8 cellular contexts compared by ENCODE assay signal in the genomic region with DNA sequence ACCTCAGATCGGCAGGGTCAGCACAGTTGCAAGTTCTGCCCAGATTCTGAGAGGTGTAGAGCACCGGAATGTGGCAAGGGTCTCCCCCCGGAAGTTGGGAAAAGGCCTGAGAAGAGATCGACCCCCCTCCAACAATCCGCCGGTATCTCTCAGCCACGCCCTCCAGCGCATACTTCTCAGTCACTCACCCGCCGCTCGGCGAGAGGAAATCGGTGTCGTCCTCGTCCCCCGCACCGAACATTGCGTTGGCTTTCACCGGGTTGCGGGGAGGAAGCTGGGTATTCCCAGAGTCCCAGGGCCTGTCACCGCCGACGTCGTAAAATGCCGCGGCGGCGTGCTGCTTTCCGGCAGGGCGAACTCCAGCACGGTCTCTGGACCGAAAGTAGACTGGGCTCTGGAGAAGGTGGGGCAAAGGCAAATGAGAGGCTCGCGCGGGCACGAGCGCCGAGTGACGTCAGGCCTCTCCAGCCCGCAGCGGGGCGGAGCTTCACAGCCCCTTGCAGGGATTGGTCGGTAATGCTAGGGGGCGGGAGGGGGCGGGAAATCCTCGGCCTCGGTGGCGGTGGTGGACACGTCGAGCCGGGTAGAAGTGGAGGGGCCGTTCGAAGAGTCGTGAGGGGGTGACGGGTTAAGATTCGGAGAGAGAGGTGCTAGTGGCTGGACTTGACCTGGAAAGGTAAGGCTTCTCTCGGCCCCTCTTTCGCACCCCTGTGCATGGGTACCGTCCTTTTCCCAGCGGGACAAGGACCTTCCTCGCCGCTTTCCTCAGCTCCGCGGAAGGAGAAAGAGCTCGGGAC. TPM values are rescaled to one million over a fixed set of nuclear protein-coding genes. Genes with fewer than 3 reads are reported as not detected.
DNase-seq lines count a peak whose midpoint lies in the region; ATAC-seq and TF ChIP-seq lines count a peak whose summit lies in the region.

A gene with protein sequence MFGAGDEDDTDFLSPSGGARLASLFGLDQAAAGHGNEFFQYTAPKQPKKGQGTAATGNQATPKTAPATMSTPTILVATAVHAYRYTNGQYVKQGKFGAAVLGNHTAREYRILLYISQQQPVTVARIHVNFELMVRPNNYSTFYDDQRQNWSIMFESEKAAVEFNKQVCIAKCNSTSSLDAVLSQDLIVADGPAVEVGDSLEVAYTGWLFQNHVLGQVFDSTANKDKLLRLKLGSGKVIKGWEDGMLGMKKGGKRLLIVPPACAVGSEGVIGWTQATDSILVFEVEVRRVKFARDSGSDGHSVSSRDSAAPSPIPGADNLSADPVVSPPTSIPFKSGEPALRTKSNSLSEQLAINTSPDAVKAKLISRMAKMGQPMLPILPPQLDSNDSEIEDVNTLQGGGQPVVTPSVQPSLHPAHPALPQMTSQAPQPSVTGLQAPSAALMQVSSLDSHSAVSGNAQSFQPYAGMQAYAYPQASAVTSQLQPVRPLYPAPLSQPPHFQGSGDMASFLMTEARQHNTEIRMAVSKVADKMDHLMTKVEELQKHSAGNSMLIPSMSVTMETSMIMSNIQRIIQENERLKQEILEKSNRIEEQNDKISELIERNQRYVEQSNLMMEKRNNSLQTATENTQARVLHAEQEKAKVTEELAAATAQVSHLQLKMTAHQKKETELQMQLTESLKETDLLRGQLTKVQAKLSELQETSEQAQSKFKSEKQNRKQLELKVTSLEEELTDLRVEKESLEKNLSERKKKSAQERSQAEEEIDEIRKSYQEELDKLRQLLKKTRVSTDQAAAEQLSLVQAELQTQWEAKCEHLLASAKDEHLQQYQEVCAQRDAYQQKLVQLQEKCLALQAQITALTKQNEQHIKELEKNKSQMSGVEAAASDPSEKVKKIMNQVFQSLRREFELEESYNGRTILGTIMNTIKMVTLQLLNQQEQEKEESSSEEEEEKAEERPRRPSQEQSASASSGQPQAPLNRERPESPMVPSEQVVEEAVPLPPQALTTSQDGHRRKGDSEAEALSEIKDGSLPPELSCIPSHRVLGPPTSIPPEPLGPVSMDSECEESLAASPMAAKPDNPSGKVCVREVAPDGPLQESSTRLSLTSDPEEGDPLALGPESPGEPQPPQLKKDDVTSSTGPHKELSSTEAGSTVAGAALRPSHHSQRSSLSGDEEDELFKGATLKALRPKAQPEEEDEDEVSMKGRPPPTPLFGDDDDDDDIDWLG (minus strand): TSS at position 275 of the 797 bp plus-strand sequence. CDS start 34 bp downstream, at position 241.
A gene (plus strand): TSS at position 542 of the 797 bp plus-strand sequence. CDS start 34,605 bp downstream, outside the sequence.

- peak within 1 kb of the TSS; percentile 94 for H3K27ac Mint-ChIP-seq in activated naive CD8-positive, alpha-beta T cell treated with anti-CD3 and anti-CD28 coated beads for 36 hours
- H3K27ac Mint-ChIP-seq in glutamatergic neuron (ENCODE audit: unreplicated experiment) (peak within 1 kb of the TSS; percentile 76), osteocyte (ENCODE audit: unreplicated experiment) (peak within 1 kb of the TSS; percentile 98)

- no peaks in the 10 kb centered on the region for H3K27me3 ChIP-seq in thymus (ENCODE audit: control insufficient read depth, insufficient read depth)

- H3K36me3 ChIP-seq in thymus (ENCODE audit: control insufficient read depth, insufficient read depth) = no peaks in the 10 kb centered on the region

- H3K9me3 Mint-ChIP-seq in activated naive CD8-positive, alpha-beta T cell treated with anti-CD3 and anti-CD28 coated beads for 36 hours = no peaks in the 10 kb centered on the region
- peaks cover 6% of the 10 kb centered on the region for H3K9me3 Mint-ChIP-seq in glutamatergic neuron (ENCODE audit: unreplicated experiment)
- H3K9me3 Mint-ChIP-seq in osteocyte (ENCODE audit: unreplicated experiment) = no peaks in the 10 kb centered on the region

- peaks cover 11% of the 10 kb centered on the region for H3K36me3 Mint-ChIP-seq in activated naive CD8-positive, alpha-beta T cell treated with anti-CD3 and anti-CD28 coated beads for 36 hours
- no peaks in the 10 kb centered on the region for H3K36me3 Mint-ChIP-seq in glutamatergic neuron (ENCODE audit: unreplicated experiment)
- H3K36me3 Mint-ChIP-seq in osteocyte (ENCODE audit: unreplicated experiment) = peaks cover 9% of the 10 kb centered on the region

- TF ChIP-seq CTCF in glutamatergic neuron (IDR thresholded peaks at IDR 0.05; ENCODE audit: partially characterized antibody, unreplicated experiment) (no peak), osteocyte (IDR thresholded peaks at IDR 0.05) (no peak)

- H3K4me3 ChIP-seq in GM08714 (ENCODE audit: low read length) (peak within 1 kb of the TSS; percentile 96), thymus (ENCODE audit: low read length) (peak within 1 kb of the TSS; percentile 59)

- H3K4me1 Mint-ChIP-seq in activated naive CD8-positive, alpha-beta T cell treated with anti-CD3 and anti-CD28 coated beads for 36 hours = peaks cover 35% of the 10 kb centered on the region
- H3K4me1 Mint-ChIP-seq in glutamatergic neuron (ENCODE audit: low read depth, unreplicated experiment) = peaks cover 11% of the 10 kb centered on the region
- peaks cover 39% of the 10 kb centered on the region for H3K4me1 Mint-ChIP-seq in osteocyte (ENCODE audit: unreplicated experiment)

- DNase-seq in NCI-H1092 treated with DMSO at 0.1 percent for 48 hours (lab: John Stamatoyannopoulos, UW) (peak; percentile 97), SKM-1 (lab: John Stamatoyannopoulos, UW; ENCODE audit: unreplicated experiment) (peak; percentile 87), glutamatergic neuron (peak; percentile 98), osteocyte (ENCODE audit: extremely low spot score, unreplicated experiment) (peak; percentile 99)
- peak; percentile 97 for DNase-seq in activated naive CD8-positive, alpha-beta T cell treated with anti-CD3 and anti-CD28 coated beads for 36 hours

- H3K27ac ChIP-seq in thymus (ENCODE audit: low read depth) = peak within 1 kb of the TSS; percentile 85

- peak; percentile 86 for ATAC-seq in HG02610 (IDR thresholded peaks at IDR 0.05; ENCODE audit: unreplicated experiment)

- H3K4me3 Mint-ChIP-seq in activated naive CD8-positive, alpha-beta T cell treated with anti-CD3 and anti-CD28 coated beads for 36 hours = peak within 1 kb of the TSS; percentile 97
- H3K4me3 Mint-ChIP-seq in glutamatergic neuron (ENCODE audit: unreplicated experiment) = peak within 1 kb of the TSS; percentile 94
- peak within 1 kb of the TSS; percentile 99 for H3K4me3 Mint-ChIP-seq in osteocyte (ENCODE audit: unreplicated experiment)

- WGBS in thymus = under 1% methylated on average over 65 of the region's 65 CpGs

- no peaks in the 10 kb centered on the region for H3K9me3 ChIP-seq in thymus (ENCODE audit: control insufficient read depth)

- H3K4me1 ChIP-seq in thymus (ENCODE audit: control insufficient read depth, insufficient read depth, low read length) = peaks cover 12% of the 10 kb centered on the region

- no peaks in the 10 kb centered on the region for H3K27me3 Mint-ChIP-seq in activated naive CD8-positive, alpha-beta T cell treated with anti-CD3 and anti-CD28 coated beads for 36 hours
- peaks cover 5% of the 10 kb centered on the region for H3K27me3 Mint-ChIP-seq in glutamatergic neuron (ENCODE audit: unreplicated experiment)
- H3K27me3 Mint-ChIP-seq in osteocyte (ENCODE audit: unreplicated experiment) = no peaks in the 10 kb centered on the region

RNA-seq across cellular contexts. Expression of the first gene that starts in this region (rescaled TPM):
- total RNA-seq in activated naive CD8-positive, alpha-beta T cell treated with anti-CD3 and anti-CD28 coated beads for 36 hours = 10 to 100 TPM; 28.4 to 28.5 TPM
- total RNA-seq in glutamatergic neuron (ENCODE audit: unreplicated experiment) (18.2 TPM), osteocyte (30.8 and 31.9 TPM in 2 replicates)
- 14.8 TPM for polyA plus RNA-seq in thymus

RNA-seq across cellular contexts. Expression of the second gene that starts in this region (rescaled TPM):
- 10 to 100 TPM; 16.7 to 16.8 TPM for total RNA-seq in activated naive CD8-positive, alpha-beta T cell treated with anti-CD3 and anti-CD28 coated beads for 36 hours
- 11.2 TPM for total RNA-seq in glutamatergic neuron (ENCODE audit: unreplicated experiment)
- total RNA-seq in osteocyte = 22.1 and 22.4 TPM in 2 replicates
- polyA plus RNA-seq in thymus = 6.4 TPM

Comparison
In these comparisons a context has a peak if more than half of its experiments do, and no peak if none do; other contexts are left out.
1. Peak in every context shown above with its lines: DNase-seq, ATAC-seq, H3K4me3 ChIP-seq and H3K27ac ChIP-seq.